ENCODE assay signal across 29 cellular contexts in the genomic region with DNA sequence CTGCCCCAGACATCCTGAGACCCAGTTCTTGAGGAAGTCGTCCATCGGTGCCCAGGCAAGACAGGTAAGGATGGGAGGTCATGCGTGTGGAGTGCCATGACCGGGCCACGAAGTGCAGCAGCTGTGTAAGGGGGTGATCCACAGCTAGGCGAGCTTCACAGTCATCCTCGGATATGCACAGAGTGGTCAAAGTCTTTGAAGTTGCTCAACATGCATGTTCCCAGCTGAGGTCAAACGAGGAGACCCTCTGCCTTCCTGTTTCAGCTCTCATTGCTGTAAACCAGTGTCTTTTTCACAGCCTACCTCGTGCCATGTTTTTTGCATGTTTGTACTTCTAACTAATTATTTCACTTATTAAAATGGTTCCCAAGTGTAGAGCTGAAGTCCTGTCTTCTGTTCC.
"Had no signal": no experiment of that assay in that cellular context is flagged by ENCODE, and none has a peak within 500 bp of the region (broad histone marks: within the 10 kb centered on the region; RNA-seq: fewer than 3 reads in every experiment).

No MANE protein-coding gene starts in this region.

- H3K9me3 ChIP-seq: body of pancreas, esophagus muscularis mucosa, heart right ventricle, left lung, thoracic aorta had no signal

- H3K4me3 ChIP-seq: body of pancreas, esophagus muscularis mucosa, heart right ventricle, left lung, thoracic aorta had no signal

- H3K4me3 Mint-ChIP-seq: activated CD8-positive, alpha-beta T cell treated with anti-CD3 and anti-CD28 coated beads, Interleukin-2, amount 10 ng/mL, durations not matched to agents 7 days and 5 days; activated naive CD8-positive, alpha-beta T cell; mesothelial cell of epicardium; neural crest cell; T-helper 1 cell treated with Interleukin-12 subunit alpha and Interleukin-12 subunit beta and Interleukin-4 antibody, amounts not matched to agents 30 μg/mL and 1 μg/mL, for 36 hours had no signal

- H3K27me3 Mint-ChIP-seq: activated naive CD8-positive, alpha-beta T cell had no signal

- H3K27me3 ChIP-seq: body of pancreas, esophagus muscularis mucosa, heart right ventricle, left lung had no signal

- H3K9ac ChIP-seq: parathyroid adenoma had no signal

- ATAC-seq: activated CD8-positive, alpha-beta T cell treated with anti-CD3 and anti-CD28 coated beads, Interleukin-2, amount 10 ng/mL, durations not matched to agents 7 days and 5 days; body of pancreas; heart right ventricle; left lung; right cardiac atrium; stimulated activated naive CD8-positive, alpha-beta T cell treated with anti-CD3 and anti-CD28 coated beads, Interleukin-15, Interleukin-2, amounts not matched to agents 100 U/mL and 50 U/mL, for 24 hours had no signal

- H3K79me2 ChIP-seq: parathyroid adenoma had no signal

- DNase-seq: activated CD4-positive, alpha-beta T cell treated with anti-CD3 and anti-CD28 coated beads for 48 hours; activated CD8-positive, alpha-beta T cell treated with anti-CD3 and anti-CD28 coated beads, Interleukin-2, amount 10 ng/mL, durations not matched to agents 7 days and 5 days; activated effector memory CD4-positive, alpha-beta T cell treated with Interleukin-2 at 50 U/mL for 16 hours; activated naive CD4-positive, alpha-beta T cell treated with Interleukin-2 at 50 U/mL for 16 hours; aorta; body of pancreas; cortex of kidney; foreskin melanocyte; heart right ventricle; kidney glomerular epithelial cell; left lung; naive B cell; occipital lobe; right cardiac atrium; stimulated activated CD4-positive, alpha-beta T cell treated with anti-CD3 and anti-CD28 coated beads, Interleukin-2, amount 100 ng/mL, for 48 hours; stimulated activated naive CD8-positive, alpha-beta T cell treated with anti-CD3 and anti-CD28 coated beads, Interleukin-15, Interleukin-2, amounts not matched to agents 100 U/mL and 50 U/mL, for 24 hours; SW 1271; T-helper 9 cell; trophoblast cell had no signal

- FAIRE-seq: TTC549, urothelium cell line had no signal

- H2AFZ ChIP-seq: parathyroid adenoma had no signal

- H3K36me3 Mint-ChIP-seq: activated naive CD8-positive, alpha-beta T cell; mesothelial cell of epicardium had no signal

- H3K27ac ChIP-seq: body of pancreas, esophagus muscularis mucosa, heart right ventricle, left lung, parathyroid adenoma, thoracic aorta, VCaP had no signal

- H3K27ac Mint-ChIP-seq: activated naive CD8-positive, alpha-beta T cell; mesothelial cell of epicardium; naive B cell had no signal

- H3K4me1 ChIP-seq: body of pancreas had no signal

- H3K36me3 ChIP-seq: esophagus muscularis mucosa, heart right ventricle, left lung, thoracic aorta had no signal
